Comparison of ENCODE assay signal across 8 cellular contexts in genomic region chr3:38649500-38650247, GRCh38. TPM values are rescaled to one million over a fixed set of nuclear protein-coding genes. Genes with fewer than 3 reads are reported as not detected.
A peak's percentile ranks its signal among the peaks of the same experiment; 100 is the strongest.
DNase-seq lines count a peak whose midpoint lies in the region; ATAC-seq, FAIRE-seq and TF ChIP-seq lines count a peak whose summit lies in the region.

Gene SCN5A (minus strand): TSS chr3:38649687. CDS start chr3:38633307, 16,380 bp downstream.

- peaks cover 5% of the 10 kb centered on the region for H3K4me1 Mint-ChIP-seq in activated T-helper 1 cell treated with anti-CD3 and anti-CD28 coated beads, Interleukin-12 subunit alpha, Interleukin-12 subunit beta, Interleukin-2, Interleukin-4 antibody, amounts not matched to agents 30 ng/mL and 10 ng/mL and 1 ng/mL, durations not matched to agents 14 hours and 24 hours and 36 hours (ENCODE audit: low read depth)

- H3K27ac Mint-ChIP-seq in activated T-helper 1 cell treated with anti-CD3 and anti-CD28 coated beads, Interleukin-12 subunit alpha, Interleukin-12 subunit beta, Interleukin-2, Interleukin-4 antibody, amounts not matched to agents 30 ng/mL and 10 ng/mL and 1 ng/mL, durations not matched to agents 14 hours and 24 hours and 36 hours: no peak within 1 kb of the TSS

- H3K36me3 Mint-ChIP-seq in activated T-helper 1 cell treated with anti-CD3 and anti-CD28 coated beads, Interleukin-12 subunit alpha, Interleukin-12 subunit beta, Interleukin-2, Interleukin-4 antibody, amounts not matched to agents 30 ng/mL and 10 ng/mL and 1 ng/mL, durations not matched to agents 14 hours and 24 hours and 36 hours (ENCODE audit: low read depth): peaks cover 2% of the 10 kb centered on the region

- H3K36me3 ChIP-seq in ovary: no peaks in the 10 kb centered on the region

- H3K27me3 ChIP-seq in ovary: no peaks in the 10 kb centered on the region

- no peaks in the 10 kb centered on the region for H3K9me3 ChIP-seq in ovary

- intact Hi-C loops in activated T-helper 1 cell treated with anti-CD3 and anti-CD28 coated beads, Interleukin-12 subunit alpha, Interleukin-12 subunit beta, Interleukin-2, Interleukin-4 antibody, amounts not matched to agents 30 ng/mL and 10 ng/mL and 1 ng/mL, durations not matched to agents 14 hours and 24 hours and 36 hours (cut with micrococcal nuclease): loop anchor here (5.0 to 10.0 kb wide), 3 partner anchors 345 to 755 kb away; partner anchors contain the start of genes ACAA1, MYD88 and RPSA
- intact Hi-C loops in ovary (cut with DNase I): loop anchor here in 3 of 4 donors (2.0 to 10.0 kb wide), 3 partner anchors 125 to 129 kb away; no protein-coding TSS in a partner anchor

- H3K9me3 Mint-ChIP-seq in activated T-helper 1 cell treated with anti-CD3 and anti-CD28 coated beads, Interleukin-12 subunit alpha, Interleukin-12 subunit beta, Interleukin-2, Interleukin-4 antibody, amounts not matched to agents 30 ng/mL and 10 ng/mL and 1 ng/mL, durations not matched to agents 14 hours and 24 hours and 36 hours: no peaks in the 10 kb centered on the region

- peak within 1 kb of the TSS; percentile 77 for H3K4me3 Mint-ChIP-seq in activated T-helper 1 cell treated with anti-CD3 and anti-CD28 coated beads, Interleukin-12 subunit alpha, Interleukin-12 subunit beta, Interleukin-2, Interleukin-4 antibody, amounts not matched to agents 30 ng/mL and 10 ng/mL and 1 ng/mL, durations not matched to agents 14 hours and 24 hours and 36 hours

- 1 to 5% (median 3%) methylated on average over 22 to 76 of the region's 76 CpGs for WGBS in ovary, 3 donors

- peak; percentile 91 for FAIRE-seq in urothelium cell line (lab: Jason Lieb, UNC)

- peaks cover 12% of the 10 kb centered on the region for H3K27me3 Mint-ChIP-seq in activated T-helper 1 cell treated with anti-CD3 and anti-CD28 coated beads, Interleukin-12 subunit alpha, Interleukin-12 subunit beta, Interleukin-2, Interleukin-4 antibody, amounts not matched to agents 30 ng/mL and 10 ng/mL and 1 ng/mL, durations not matched to agents 14 hours and 24 hours and 36 hours (ENCODE audit: insufficient read depth)

- ATAC-seq in GM21390 (IDR thresholded peaks at IDR 0.05; ENCODE audit: unreplicated experiment): peak; percentile 67

- TF ChIP-seq CTCF in C4-2B (conservative IDR thresholded peaks at IDR 0.05) (no peak), ovary (IDR thresholded peaks at IDR 0.05) (no peak)

- H3K27ac ChIP-seq in C4-2B (peak within 1 kb of the TSS; percentile 35; the same call in 1 of the 2 replicates), ovary (no peak within 1 kb of the TSS)

- H3K4me3 ChIP-seq in ovary: peak within 1 kb of the TSS; percentile 34

- peaks cover 7% of the 10 kb centered on the region for H3K4me1 ChIP-seq in ovary (ENCODE audit: insufficient read depth)

- DNase-seq in NCI-H526 treated with DMSO at 0.1 percent for 48 hours (lab: John Stamatoyannopoulos, UW): peak; percentile 17
- DNase-seq in activated T-helper 1 cell treated with anti-CD3 and anti-CD28 coated beads, Interleukin-12 subunit alpha, Interleukin-12 subunit beta, Interleukin-2, Interleukin-4 antibody, amounts not matched to agents 30 ng/mL and 10 ng/mL and 1 ng/mL, durations not matched to agents 14 hours and 24 hours and 36 hours (ENCODE audit: low spot score): peak; percentile 27
- peak; percentile 51 for DNase-seq in glomerular visceral epithelial cell (ENCODE audit: extremely low spot score)
- DNase-seq in ovary: peak in 4 of 5 donors; percentile 40 to 71 (median 58)
- DNase-seq in urothelium cell line (ENCODE audit: low spot score): peak; percentile 97
- no peak for DNase-seq in NCI-H1694 (lab: John Stamatoyannopoulos, UW)

- TF ChIP-seq EP300 in ovary (IDR thresholded peaks at IDR 0.05): no peak

- TF ChIP-seq POLR2A in ovary (IDR thresholded peaks at IDR 0.05): no peak

RNA-seq across cellular contexts. Expression of gene SCN5A, which starts in this region (rescaled TPM):
- not detected in 2 replicates for total RNA-seq in activated T-helper 1 cell treated with anti-CD3 and anti-CD28 coated beads, Interleukin-12 subunit alpha, Interleukin-12 subunit beta, Interleukin-2, Interleukin-4 antibody, amounts not matched to agents 30 ng/mL and 10 ng/mL and 1 ng/mL, durations not matched to agents 14 hours and 24 hours and 36 hours
- total RNA-seq in ovary: 1 to 10 TPM in 6 of 7 donors, under 1 TPM in 1; 0.83 to 4.7 (median 2.2) TPM
- polyA plus RNA-seq in ovary: under 1 TPM; 0.67 to 0.71 TPM

Comparison
In these comparisons a context has a peak if more than half of its experiments do, and no peak if none do; other contexts are left out.
1. Peak in DNase-seq in activated T-helper 1 cell treated with anti-CD3 and anti-CD28 coated beads, Interleukin-12 subunit alpha, Interleukin-12 subunit beta, Interleukin-2, Interleukin-4 antibody, amounts not matched to agents 30 ng/mL and 10 ng/mL and 1 ng/mL, durations not matched to agents 14 hours and 24 hours and 36 hours; RNA of the gene not detected or under 1 TPM.